In genomic region chr5:176619203-176619568, GRCh38 we compare ENCODE assay signal across 1 cellular context.
A peak's percentile ranks its signal among the peaks of the same experiment; 100 is the strongest.
TF ChIP-seq lines count a peak whose summit lies in the region.

No MANE protein-coding gene starts in this region.

TF ChIP-seq in WTC11, 78 proteins besides CTCF, POLR2A, EP300 and RAD21 (continued from another document):
- TF ChIP-seq ARID4B (CRISPR knock-in tag; IDR thresholded peaks at IDR 0.05; ENCODE audit: borderline replicate concordance) (0 out of 2 replicates have a peak, but pooled peaks have one; percentile 23), SP1 (CRISPR knock-in tag; conservative IDR thresholded peaks at IDR 0.05) (peak; percentile 78)
